In the genomic region with DNA sequence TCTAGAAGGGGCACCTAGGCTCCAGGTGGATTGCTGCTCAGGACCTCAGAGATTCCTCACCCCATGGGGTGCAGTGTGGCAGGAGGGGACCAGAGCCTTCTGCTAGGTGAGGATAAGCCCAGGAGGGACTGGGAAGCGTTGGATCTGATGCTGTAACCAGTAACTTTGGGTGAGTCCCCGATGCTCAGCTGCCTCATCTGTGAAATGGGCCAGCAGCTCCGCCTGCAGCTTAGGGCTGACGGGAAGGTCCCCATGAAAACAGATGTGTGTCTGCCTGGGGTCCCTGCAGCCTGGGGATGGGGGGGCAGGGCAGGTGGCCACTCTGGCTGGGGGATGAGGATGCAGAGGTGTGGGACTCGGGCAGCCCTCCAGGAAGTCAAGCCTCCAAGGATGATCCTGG, we compare ENCODE assay signal across 30 cellular contexts. TPM values are rescaled to one million over a fixed set of nuclear protein-coding genes. Genes with fewer than 3 reads are reported as not detected.
"Had no signal": no experiment of that assay in that cellular context is flagged by ENCODE, and none has a peak within 500 bp of the region (broad histone marks: within the 10 kb centered on the region; RNA-seq: fewer than 3 reads in every experiment).

No MANE protein-coding gene starts in this region.

- H3K4me2 ChIP-seq: hepatocyte, neural progenitor cell had no signal

- H3K27ac ChIP-seq: heart right ventricle, hepatocyte, left ventricle myocardium inferior, neural progenitor cell, pancreas, prostate gland, sigmoid colon, spleen, suprapubic skin, thoracic aorta, tibial nerve, uterus had no signal

- H3K4me3 Mint-ChIP-seq: mesothelial cell of epicardium; stimulated activated effector memory CD8-positive, alpha-beta T cell treated with anti-CD3 and anti-CD28 coated beads, Interleukin-12 subunit alpha, Interleukin-12 subunit beta, amount 100 ng/mL, for 72 hours; stimulated activated naive CD8-positive, alpha-beta T cell treated with anti-CD3 and anti-CD28 coated beads, Interleukin-15, Interleukin-2, amounts not matched to agents 100 ng/mL and 50 ng/mL, for 24 hours had no signal

- H3K36me3 Mint-ChIP-seq: mesothelial cell of epicardium, naive B cell, neural progenitor cell, type B pancreatic cell had no signal

- H3K9me3 Mint-ChIP-seq: mesothelial cell of epicardium; nephron; neural progenitor cell; stimulated activated effector memory CD8-positive, alpha-beta T cell treated with anti-CD3 and anti-CD28 coated beads, Interleukin-12 subunit alpha, Interleukin-12 subunit beta, amount 100 ng/mL, for 72 hours; stimulated activated naive CD8-positive, alpha-beta T cell treated with anti-CD3 and anti-CD28 coated beads, Interleukin-15, Interleukin-2, amounts not matched to agents 100 ng/mL and 50 ng/mL, for 24 hours; type B pancreatic cell had no signal

- ATAC-seq: heart right ventricle; pancreas; right cardiac atrium; stimulated activated effector memory CD8-positive, alpha-beta T cell treated with anti-CD3 and anti-CD28 coated beads, Interleukin-12 subunit alpha, Interleukin-12 subunit beta, amount 100 ng/mL, for 72 hours had no signal

- H3K27me3 ChIP-seq: pancreas had no signal

- H3K36me3 ChIP-seq: heart right ventricle, left ventricle myocardium inferior, neural progenitor cell, pancreas, prostate gland, sigmoid colon, spleen, suprapubic skin, thoracic aorta, tibial nerve, uterus had no signal

- H3K4me1 ChIP-seq: prostate gland had no signal

- H3K4me3 ChIP-seq: heart right ventricle, hepatocyte, left ventricle myocardium inferior, lung, neural progenitor cell, pancreas, prostate gland, sigmoid colon, spleen, suprapubic skin, thoracic aorta, tibial nerve, uterus had no signal

- H3K9me3 ChIP-seq: heart right ventricle, left ventricle myocardium inferior, pancreas, prostate gland, sigmoid colon, spleen, suprapubic skin, thoracic aorta, tibial nerve, uterus had no signal

- H3K9ac ChIP-seq: neural progenitor cell had no signal

- H2AFZ ChIP-seq: hepatocyte, neural progenitor cell had no signal

- FAIRE-seq: pancreas, small intestine had no signal

- DNase-seq: heart right ventricle; islet precursor cell; left ventricle myocardium inferior; mesendoderm; naive B cell; posterior cingulate gyrus; retina; right cardiac atrium; sigmoid colon; small intestine; spleen; stimulated activated CD4-positive, alpha-beta T cell treated with anti-CD3 and anti-CD28 coated beads, Interleukin-4, amount 100 ng/mL, for 24 hours; stimulated activated naive CD4-positive, alpha-beta T cell; uterus had no signal

- H3K27ac Mint-ChIP-seq: mesothelial cell of epicardium; nephron; neural progenitor cell; stimulated activated effector memory CD8-positive, alpha-beta T cell treated with anti-CD3 and anti-CD28 coated beads, Interleukin-12 subunit alpha, Interleukin-12 subunit beta, amount 100 ng/mL, for 72 hours; stimulated activated naive CD8-positive, alpha-beta T cell treated with anti-CD3 and anti-CD28 coated beads, Interleukin-15, Interleukin-2, amounts not matched to agents 100 ng/mL and 50 ng/mL, for 24 hours; type B pancreatic cell had no signal

- H3K79me2 ChIP-seq: hepatocyte had no signal

RNA-seq across cellular contexts. Expression of a gene that starts 2.7 kb away (rescaled TPM):
- total RNA-seq: mononuclear cell, osteoblast, spleen, subcutaneous adipose tissue, thoracic aorta had no signal
